2 cellular contexts compared by ENCODE assay signal in genomic region chr14:103526914-103527248, GRCh38.
A peak's percentile ranks its signal among the peaks of the same experiment; 100 is the strongest.
TF ChIP-seq lines count a peak whose summit lies in the region.

No MANE protein-coding gene starts in this region.

TF ChIP-seq in HepG2, 621 proteins besides CTCF, POLR2A, EP300 and RAD21:
- peak; percentile 97 for TF ChIP-seq ZNF121 (CRISPR knock-in tag; IDR thresholded peaks at IDR 0.05)
- peak; percentile 80 for TF ChIP-seq ZNF770 (CRISPR knock-in tag; IDR thresholded peaks at IDR 0.05)
- TF ChIP-seq MIER2 (CRISPR knock-in tag; IDR thresholded peaks at IDR 0.05), result no peak
- TF ChIP-seq CSRNP1 (CRISPR knock-in tag; IDR thresholded peaks at IDR 0.05), result 0 out of 2 replicates have a peak, but pooled peaks have one; percentile 56
- TF ChIP-seq ETS1 (CRISPR knock-in tag; IDR thresholded peaks at IDR 0.05), result 0 out of 2 replicates have a peak, but pooled peaks have one; percentile 40
- no peak for TF ChIP-seq POLR2AphosphoS5 (IDR thresholded peaks at IDR 0.05; ENCODE audit: low read depth, low read length)
- peak; percentile 37; the same call in 1 of the 2 replicates for TF ChIP-seq ZNF546 (CRISPR knock-in tag; conservative IDR thresholded peaks at IDR 0.05)
- TF ChIP-seq CHD4 (IDR thresholded peaks at IDR 0.05; ENCODE audit: borderline replicate concordance, low read length), result no peak
TF ChIP-seq in HepG2: peak in this region for 5.

TF ChIP-seq in GM12878, 131 proteins besides CTCF, POLR2A, EP300 and RAD21:
- no peak for TF ChIP-seq DPF2 (IDR thresholded peaks at IDR 0.05)
- TF ChIP-seq NKRF (conservative IDR thresholded peaks at IDR 0.05), result 0 out of 2 replicates have a peak, but pooled peaks have one; percentile 18
